Comparison of ENCODE assay signal across 15 cellular contexts in the genomic region with DNA sequence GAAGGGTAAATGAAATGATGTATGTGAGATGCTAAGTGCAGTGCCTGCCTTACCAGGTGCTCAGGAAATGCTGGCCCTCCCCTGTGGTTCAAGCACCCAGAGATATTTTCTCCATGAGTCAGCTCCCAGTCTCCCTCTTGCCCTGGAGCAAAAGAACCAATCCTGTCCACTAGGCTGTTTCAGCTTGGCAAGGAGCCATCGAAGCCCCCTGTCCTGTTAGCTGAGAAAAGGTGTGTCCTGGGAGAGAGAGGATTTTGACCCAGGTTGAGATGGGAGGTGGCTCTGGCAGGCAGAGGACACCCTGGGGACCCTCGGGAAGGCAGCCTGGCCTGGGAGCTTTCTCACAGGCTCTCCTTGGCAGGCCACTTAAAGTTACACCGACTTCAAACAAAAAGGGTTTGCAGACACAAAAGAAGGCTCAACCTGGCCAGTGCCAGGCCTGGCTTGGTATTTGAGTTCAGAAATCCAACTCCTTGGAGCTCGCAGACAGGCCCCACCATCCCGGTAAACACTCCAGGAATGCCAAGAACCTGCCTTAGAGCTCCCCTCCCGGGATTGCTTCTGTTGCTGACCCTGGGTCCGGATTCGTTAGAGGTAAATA. TPM values are rescaled to one million over a fixed set of nuclear protein-coding genes. Genes with fewer than 3 reads are reported as not detected.
DNase-seq lines count a peak whose midpoint lies in the region; ATAC-seq and TF ChIP-seq lines count a peak whose summit lies in the region.
"Had no signal": no experiment of that assay in that cellular context is flagged by ENCODE, and none has a peak within 500 bp of the region (broad histone marks: within the 10 kb centered on the region; RNA-seq: fewer than 3 reads in every experiment).

No MANE protein-coding gene starts in this region.

- H3K4me1 ChIP-seq in upper lobe of left lung (peaks cover 0 to 3% (median 0%) of the 10 kb centered on the region in 4 donors), body of pancreas (no peaks in the 10 kb centered on the region)
- H3K4me1 ChIP-seq: thyroid gland had no signal

- H3K27ac ChIP-seq in upper lobe of left lung (peak overlapping the region in 3 of 4 donors; percentile 3 to 49 (median 35)), body of pancreas (no peak overlapping the region)
- H3K27ac ChIP-seq: 22Rv1, thyroid gland had no signal

- H3K4me3 ChIP-seq in upper lobe of left lung (no peak overlapping the region), body of pancreas (no peak overlapping the region)
- H3K4me3 ChIP-seq: thyroid gland had no signal

- ATAC-seq in WTC11 (peak; percentile 29), upper lobe of left lung (ENCODE audit: low FRiP score in 2 of 2) (peak; percentile 28 to 78), body of pancreas (no peak), GM19463 (IDR thresholded peaks at IDR 0.05; ENCODE audit: unreplicated experiment) (no peak)
- ATAC-seq: activated CD8-positive, alpha-beta T cell treated with anti-CD3 and anti-CD28 coated beads for 36 hours; naive thymus-derived CD4-positive, alpha-beta T cell; T-helper 17 cell had no signal

- H3K36me3 ChIP-seq in upper lobe of left lung (no peaks in the 10 kb centered on the region), body of pancreas (replicated peaks in 1 of 2; ENCODE audit: insufficient read depth in 1 of 2, low read depth in 2 of 2) (no peaks in the 10 kb centered on the region)
- H3K36me3 ChIP-seq: thyroid gland had no signal

- 66 to 70% methylated on average over 6 to 8 of the region's 8 CpGs for WGBS in upper lobe of left lung, 2 donors
- WGBS in body of pancreas, 2 donors = 59 to 73% methylated on average over 8 of the region's 8 CpGs

- TF ChIP-seq POLR2A in upper lobe of left lung (IDR thresholded peaks at IDR 0.05) (no peak), body of pancreas (IDR thresholded peaks at IDR 0.05) (no peak)

- H3K4me1 Mint-ChIP-seq in WTC11 = peaks cover 43% of the 10 kb centered on the region
- H3K4me1 Mint-ChIP-seq: activated naive CD4-positive, alpha-beta T cell treated with anti-CD3 and anti-CD28 coated beads, Interleukin-2, amount 50 U/mL, for 24 hours; naive thymus-derived CD4-positive, alpha-beta T cell; T-helper 17 cell had no signal

- H3K36me3 Mint-ChIP-seq in WTC11 = peaks cover 21% of the 10 kb centered on the region
- H3K36me3 Mint-ChIP-seq: activated naive CD4-positive, alpha-beta T cell treated with anti-CD3 and anti-CD28 coated beads, Interleukin-2, amount 50 U/mL, for 24 hours had no signal

- DNase-seq in SIG-M5 treated with dmso at 0.1 percent for 504 hours (lab: John Stamatoyannopoulos, UW; ENCODE audit: unreplicated experiment) = peak; percentile 22
- DNase-seq in SIG-M5 (lab: John Stamatoyannopoulos, UW) = no peak
- peak; percentile 32 for DNase-seq in WTC11 (ENCODE audit: low spot score)
- DNase-seq in islet precursor cell = peak; percentile 98
- DNase-seq in upper lobe of left lung = peak in 1 of 2 donors; percentile 28
- DNase-seq in cortex of kidney (lab: John Stamatoyannopoulos, UW) = no peak
- DNase-seq in body of pancreas = no peak
- DNase-seq: activated CD8-positive, alpha-beta T cell treated with anti-CD3 and anti-CD28 coated beads for 36 hours; naive thymus-derived CD4-positive, alpha-beta T cell; NCI-H1694 treated with DMSO at 0.1 percent for 48 hours; T-helper 17 cell had no signal

- peaks cover 40% of the 10 kb centered on the region for H3K27me3 Mint-ChIP-seq in WTC11 (ENCODE audit: low read depth)

- H3K9me3 ChIP-seq in upper lobe of left lung = peaks cover 0 to 10% (median 0%) of the 10 kb centered on the region in 4 donors
- peaks cover 0 to 4% (median 0%) of the 10 kb centered on the region in 3 donors for H3K9me3 ChIP-seq in body of pancreas
- H3K9me3 ChIP-seq: thyroid gland had no signal

- no peak overlapping the region for H3K27ac Mint-ChIP-seq in WTC11
- H3K27ac Mint-ChIP-seq: activated CD8-positive, alpha-beta T cell treated with anti-CD3 and anti-CD28 coated beads for 36 hours; activated naive CD4-positive, alpha-beta T cell treated with anti-CD3 and anti-CD28 coated beads, Interleukin-2, amount 50 U/mL, for 24 hours; T-helper 17 cell had no signal

- H3K27me3 ChIP-seq in upper lobe of left lung (no peaks in the 10 kb centered on the region), body of pancreas (no peaks in the 10 kb centered on the region)
- H3K27me3 ChIP-seq: thyroid gland had no signal

- CTCF ChIA-PET in WTC11 (lab: Charles Lee) = interaction anchor here (0.7 to 1.6 kb wide), 6 partner anchors 18 to 718 kb away, joined by 3 to 6 read pairs (median 4); no protein-coding TSS in a partner anchor

- POLR2A ChIA-PET in WTC11 (lab: Charles Lee) = no interaction called here

- no peak overlapping the region for H3K4me3 Mint-ChIP-seq in WTC11
- H3K4me3 Mint-ChIP-seq: activated CD8-positive, alpha-beta T cell treated with anti-CD3 and anti-CD28 coated beads for 36 hours; activated naive CD4-positive, alpha-beta T cell treated with anti-CD3 and anti-CD28 coated beads, Interleukin-2, amount 50 U/mL, for 24 hours; naive thymus-derived CD4-positive, alpha-beta T cell; T-helper 17 cell had no signal

- H3K9me3 Mint-ChIP-seq in WTC11 = peaks cover 23% of the 10 kb centered on the region
- H3K9me3 Mint-ChIP-seq: activated CD8-positive, alpha-beta T cell treated with anti-CD3 and anti-CD28 coated beads for 36 hours; activated naive CD4-positive, alpha-beta T cell treated with anti-CD3 and anti-CD28 coated beads, Interleukin-2, amount 50 U/mL, for 24 hours had no signal

- TF ChIP-seq EP300 in upper lobe of left lung (IDR thresholded peaks at IDR 0.05) = no peak

- intact Hi-C loops in body of pancreas (cut with DNase I) = no loop called here

- TF ChIP-seq CTCF in WTC11 (IDR thresholded peaks at IDR 0.05) (no peak), upper lobe of left lung (IDR thresholded peaks at IDR 0.05) (peak in 1 of 6 experiments; percentile 9), body of pancreas (IDR thresholded peaks at IDR 0.05) (no peak)

TF ChIP-seq in WTC11, 78 proteins besides CTCF, POLR2A, EP300 and RAD21 (continues in another document):
- TF ChIP-seq AFF4 (CRISPR knock-in tag; IDR thresholded peaks at IDR 0.05; ENCODE audit: borderline replicate concordance) (no peak), GRHL2 (CRISPR knock-in tag; IDR thresholded peaks at IDR 0.05; ENCODE audit: insufficient replicate concordance, severe bottlenecking) (no peak), NR3C1 (CRISPR knock-in tag; conservative IDR thresholded peaks at IDR 0.05; ENCODE audit: low read depth) (no peak), ZNF423 (CRISPR knock-in tag; IDR thresholded peaks at IDR 0.05) (no peak), TEAD4 (CRISPR knock-in tag; IDR thresholded peaks at IDR 0.05) (no peak), CREM (CRISPR knock-in tag; IDR thresholded peaks at IDR 0.05) (no peak), PRRX2 (CRISPR knock-in tag; IDR thresholded peaks at IDR 0.05) (no peak)
- TF ChIP-seq, protein P1, sequence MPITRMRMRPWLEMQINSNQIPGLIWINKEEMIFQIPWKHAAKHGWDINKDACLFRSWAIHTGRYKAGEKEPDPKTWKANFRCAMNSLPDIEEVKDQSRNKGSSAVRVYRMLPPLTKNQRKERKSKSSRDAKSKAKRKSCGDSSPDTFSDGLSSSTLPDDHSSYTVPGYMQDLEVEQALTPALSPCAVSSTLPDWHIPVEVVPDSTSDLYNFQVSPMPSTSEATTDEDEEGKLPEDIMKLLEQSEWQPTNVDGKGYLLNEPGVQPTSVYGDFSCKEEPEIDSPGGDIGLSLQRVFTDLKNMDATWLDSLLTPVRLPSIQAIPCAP (CRISPR knock-in tag; IDR thresholded peaks at IDR 0.05) = no peak
- TF ChIP-seq, protein P2, sequence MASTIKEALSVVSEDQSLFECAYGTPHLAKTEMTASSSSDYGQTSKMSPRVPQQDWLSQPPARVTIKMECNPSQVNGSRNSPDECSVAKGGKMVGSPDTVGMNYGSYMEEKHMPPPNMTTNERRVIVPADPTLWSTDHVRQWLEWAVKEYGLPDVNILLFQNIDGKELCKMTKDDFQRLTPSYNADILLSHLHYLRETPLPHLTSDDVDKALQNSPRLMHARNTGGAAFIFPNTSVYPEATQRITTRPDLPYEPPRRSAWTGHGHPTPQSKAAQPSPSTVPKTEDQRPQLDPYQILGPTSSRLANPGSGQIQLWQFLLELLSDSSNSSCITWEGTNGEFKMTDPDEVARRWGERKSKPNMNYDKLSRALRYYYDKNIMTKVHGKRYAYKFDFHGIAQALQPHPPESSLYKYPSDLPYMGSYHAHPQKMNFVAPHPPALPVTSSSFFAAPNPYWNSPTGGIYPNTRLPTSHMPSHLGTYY (CRISPR knock-in tag; IDR thresholded peaks at IDR 0.05) = no peak

RNA-seq across cellular contexts. Expression of gene NTN1, which starts 29.6 kb away (rescaled TPM):
- total RNA-seq in WTC11 (2021) = 3.0 to 5.5 TPM (median 3.1 TPM) in 3 replicates
- 1 to 10 TPM; 2.6 to 9.1 (median 4.1) TPM for total RNA-seq in upper lobe of left lung
- total RNA-seq in body of pancreas = 1 to 10 TPM; 3.6 to 4.0 TPM

Comparison
In these comparisons a context has a peak if more than half of its experiments do, and no peak if none do; other contexts are left out.
1. DNase-seq: peak in SIG-M5 treated with dmso at 0.1 percent for 504 hours (single experiment), WTC11 (single experiment) and islet precursor cell (single experiment); none in SIG-M5 (single experiment), cortex of kidney (single experiment) and body of pancreas (0 of 4).
2. ATAC-seq: peak in WTC11 (single experiment) and upper lobe of left lung (2 of 2); none in body of pancreas (single experiment) and GM19463 (single experiment).
3. H3K27ac ChIP-seq: peak in upper lobe of left lung (3 of 4); none in body of pancreas (0 of 4).